In the genomic region with DNA sequence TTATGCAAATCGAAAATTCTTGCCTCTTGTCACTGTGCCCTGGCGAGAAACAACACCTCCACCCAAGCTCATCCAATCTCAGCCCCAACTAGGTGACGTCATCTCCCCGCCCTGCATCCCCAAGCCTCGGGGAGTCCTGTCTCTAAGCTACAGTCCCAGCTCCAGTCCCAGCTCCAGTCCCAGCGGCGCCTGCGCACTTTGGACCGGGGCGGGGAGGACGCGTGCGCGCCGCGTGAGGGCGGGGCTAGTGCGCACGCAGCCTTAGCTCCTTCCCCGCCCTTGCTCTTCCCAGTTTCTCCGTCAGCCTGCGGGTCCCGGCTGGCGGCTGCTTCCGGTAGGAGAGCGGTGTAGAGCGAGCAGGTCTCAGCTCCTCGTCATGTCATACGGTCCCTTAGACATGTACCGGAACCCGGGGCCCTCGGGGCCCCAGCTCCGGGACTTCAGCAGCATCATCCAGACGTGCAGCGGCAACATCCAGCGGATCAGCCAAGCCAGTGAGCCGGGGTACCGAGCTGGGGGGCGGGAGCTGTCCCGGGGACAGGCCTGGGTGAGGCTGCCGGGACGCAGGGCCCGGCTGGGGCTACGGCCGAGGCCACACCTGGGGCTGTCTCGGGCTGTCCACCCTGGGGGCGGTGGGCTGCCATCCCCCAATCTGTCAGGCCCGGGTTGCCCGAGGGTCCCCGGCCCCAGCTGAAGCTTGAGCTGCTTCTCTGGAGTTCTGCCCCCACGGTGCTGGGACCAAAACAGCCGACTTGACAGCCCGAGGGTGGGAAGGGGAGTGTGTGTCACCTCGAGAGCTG, we compare ENCODE assay signal across 8 cellular contexts. TPM values are rescaled to one million over a fixed set of nuclear protein-coding genes. Genes with fewer than 3 reads are reported as not detected.
DNase-seq lines count a peak whose midpoint lies in the region; ATAC-seq and TF ChIP-seq lines count a peak whose summit lies in the region.

A gene (plus strand): TSS at position 288 of the 800 bp plus-strand sequence. CDS start 89 bp downstream, at position 377.

- peaks cover 37% of the 10 kb centered on the region for H3K4me1 ChIP-seq in suprapubic skin

- TF ChIP-seq POLR2A in suprapubic skin (IDR thresholded peaks at IDR 0.05): peak; percentile 60 to 92

- TF ChIP-seq CTCF in GM06990 (IDR thresholded peaks at IDR 0.05; ENCODE audit: insufficient read depth, low read length, poor library complexity, severe bottlenecking): no peak
- TF ChIP-seq CTCF in suprapubic skin (IDR thresholded peaks at IDR 0.05): no peak

- H3K4me1 Mint-ChIP-seq in activated naive CD4-positive, alpha-beta T cell treated with anti-CD3 and anti-CD28 coated beads, Interleukin-2, amount 50 U/mL, for 24 hours: peaks cover 37% of the 10 kb centered on the region

- 0% methylated on average over 19 of the region's 54 CpGs for WGBS in suprapubic skin

- no peaks in the 10 kb centered on the region for H3K27me3 Mint-ChIP-seq in activated naive CD4-positive, alpha-beta T cell treated with anti-CD3 and anti-CD28 coated beads, Interleukin-2, amount 50 U/mL, for 24 hours

- H3K4me3 Mint-ChIP-seq in activated naive CD4-positive, alpha-beta T cell treated with anti-CD3 and anti-CD28 coated beads, Interleukin-2, amount 50 U/mL, for 24 hours: peak within 1 kb of the TSS; percentile 93

- peak within 1 kb of the TSS; percentile 98 for H3K27ac Mint-ChIP-seq in activated naive CD4-positive, alpha-beta T cell treated with anti-CD3 and anti-CD28 coated beads, Interleukin-2, amount 50 U/mL, for 24 hours

- H3K9me3 ChIP-seq in suprapubic skin: no peaks in the 10 kb centered on the region

- H3K4me3 ChIP-seq in GM06990 (replicated peaks; ENCODE audit: low read depth, low read length) (peak within 1 kb of the TSS; percentile 100), suprapubic skin (peak within 1 kb of the TSS; percentile 84)

- ATAC-seq in HG02588 (IDR thresholded peaks at IDR 0.05; ENCODE audit: unreplicated experiment) (peak; percentile 92), SK-N-SH treated with all-trans-retinoic acid at 6 μM for 48 hours (peak; percentile 96)

- H3K36me3 ChIP-seq in GM06990 (ENCODE audit: control insufficient read depth, insufficient read depth, low read length) (no peaks in the 10 kb centered on the region), suprapubic skin (no peaks in the 10 kb centered on the region)

- no peaks in the 10 kb centered on the region for H3K27me3 ChIP-seq in GM06990 (replicated peaks; ENCODE audit: control insufficient read depth, insufficient read depth, low read length)
- H3K27me3 ChIP-seq in suprapubic skin: no peaks in the 10 kb centered on the region

- DNase-seq in GM06990 (ENCODE audit: extremely low read depth, insufficient read length) (peak; percentile 99), NCI-H1092 (lab: John Stamatoyannopoulos, UW) (peak; percentile 98), germinal center (ENCODE audit: low spot score) (peak; percentile 99), nucleus accumbens (lab: John Stamatoyannopoulos, UW) (peak; percentile 85 to 99 (median 96)), suprapubic skin (ENCODE audit: low spot score in 2 of 2) (peak; percentile 98 to 99)

- TF ChIP-seq EP300 in suprapubic skin (IDR thresholded peaks at IDR 0.05): no peak

- no peaks in the 10 kb centered on the region for H3K9me3 Mint-ChIP-seq in activated naive CD4-positive, alpha-beta T cell treated with anti-CD3 and anti-CD28 coated beads, Interleukin-2, amount 50 U/mL, for 24 hours

- H3K36me3 Mint-ChIP-seq in activated naive CD4-positive, alpha-beta T cell treated with anti-CD3 and anti-CD28 coated beads, Interleukin-2, amount 50 U/mL, for 24 hours: peaks cover 5% of the 10 kb centered on the region

- peak within 1 kb of the TSS; percentile 94 for H3K27ac ChIP-seq in suprapubic skin

TF ChIP-seq in SK-N-SH treated with all-trans-retinoic acid at 6 μM for 48 hours, 23 proteins besides CTCF, POLR2A, EP300 and RAD21 (continues in another document):
- TF ChIP-seq TCF4 (CRISPR knock-in tag; IDR thresholded peaks at IDR 0.05; ENCODE audit: borderline replicate concordance): no peak
- TF ChIP-seq, protein P1, sequence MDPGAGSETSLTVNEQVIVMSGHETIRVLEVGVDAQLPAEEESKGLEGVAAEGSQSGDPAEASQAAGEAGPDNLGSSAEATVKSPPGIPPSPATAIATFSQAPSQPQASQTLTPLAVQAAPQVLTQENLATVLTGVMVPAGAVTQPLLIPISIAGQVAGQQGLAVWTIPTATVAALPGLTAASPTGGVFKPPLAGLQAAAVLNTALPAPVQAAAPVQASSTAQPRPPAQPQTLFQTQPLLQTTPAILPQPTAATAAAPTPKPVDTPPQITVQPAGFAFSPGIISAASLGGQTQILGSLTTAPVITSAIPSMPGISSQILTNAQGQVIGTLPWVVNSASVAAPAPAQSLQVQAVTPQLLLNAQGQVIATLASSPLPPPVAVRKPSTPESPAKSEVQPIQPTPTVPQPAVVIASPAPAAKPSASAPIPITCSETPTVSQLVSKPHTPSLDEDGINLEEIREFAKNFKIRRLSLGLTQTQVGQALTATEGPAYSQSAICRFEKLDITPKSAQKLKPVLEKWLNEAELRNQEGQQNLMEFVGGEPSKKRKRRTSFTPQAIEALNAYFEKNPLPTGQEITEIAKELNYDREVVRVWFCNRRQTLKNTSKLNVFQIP (CRISPR knock-in tag; IDR thresholded peaks at IDR 0.05; ENCODE audit: borderline replicate concordance, low read depth): no peak
- TF ChIP-seq, protein P2, sequence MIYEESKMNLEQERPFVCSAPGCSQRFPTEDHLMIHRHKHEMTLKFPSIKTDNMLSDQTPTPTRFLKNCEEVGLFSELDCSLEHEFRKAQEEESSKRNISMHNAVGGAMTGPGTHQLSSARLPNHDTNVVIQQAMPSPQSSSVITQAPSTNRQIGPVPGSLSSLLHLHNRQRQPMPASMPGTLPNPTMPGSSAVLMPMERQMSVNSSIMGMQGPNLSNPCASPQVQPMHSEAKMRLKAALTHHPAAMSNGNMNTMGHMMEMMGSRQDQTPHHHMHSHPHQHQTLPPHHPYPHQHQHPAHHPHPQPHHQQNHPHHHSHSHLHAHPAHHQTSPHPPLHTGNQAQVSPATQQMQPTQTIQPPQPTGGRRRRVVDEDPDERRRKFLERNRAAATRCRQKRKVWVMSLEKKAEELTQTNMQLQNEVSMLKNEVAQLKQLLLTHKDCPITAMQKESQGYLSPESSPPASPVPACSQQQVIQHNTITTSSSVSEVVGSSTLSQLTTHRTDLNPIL (CRISPR knock-in tag; IDR thresholded peaks at IDR 0.05; ENCODE audit: low read depth): peak; percentile 82; the same call in 1 of the 2 replicates
- no peak for TF ChIP-seq ISL1 (CRISPR knock-in tag; IDR thresholded peaks at IDR 0.05)
- TF ChIP-seq ZFP3 (CRISPR knock-in tag; IDR thresholded peaks at IDR 0.05): no peak
- 0 out of 2 replicates have a peak, but pooled peaks have one; percentile 49 for TF ChIP-seq BACH2 (CRISPR knock-in tag; IDR thresholded peaks at IDR 0.05; ENCODE audit: borderline replicate concordance)
- TF ChIP-seq TOX (CRISPR knock-in tag; IDR thresholded peaks at IDR 0.05; ENCODE audit: borderline replicate concordance): no peak
- no peak for TF ChIP-seq OSR1 (CRISPR knock-in tag; IDR thresholded peaks at IDR 0.05)
- TF ChIP-seq, protein P3, sequence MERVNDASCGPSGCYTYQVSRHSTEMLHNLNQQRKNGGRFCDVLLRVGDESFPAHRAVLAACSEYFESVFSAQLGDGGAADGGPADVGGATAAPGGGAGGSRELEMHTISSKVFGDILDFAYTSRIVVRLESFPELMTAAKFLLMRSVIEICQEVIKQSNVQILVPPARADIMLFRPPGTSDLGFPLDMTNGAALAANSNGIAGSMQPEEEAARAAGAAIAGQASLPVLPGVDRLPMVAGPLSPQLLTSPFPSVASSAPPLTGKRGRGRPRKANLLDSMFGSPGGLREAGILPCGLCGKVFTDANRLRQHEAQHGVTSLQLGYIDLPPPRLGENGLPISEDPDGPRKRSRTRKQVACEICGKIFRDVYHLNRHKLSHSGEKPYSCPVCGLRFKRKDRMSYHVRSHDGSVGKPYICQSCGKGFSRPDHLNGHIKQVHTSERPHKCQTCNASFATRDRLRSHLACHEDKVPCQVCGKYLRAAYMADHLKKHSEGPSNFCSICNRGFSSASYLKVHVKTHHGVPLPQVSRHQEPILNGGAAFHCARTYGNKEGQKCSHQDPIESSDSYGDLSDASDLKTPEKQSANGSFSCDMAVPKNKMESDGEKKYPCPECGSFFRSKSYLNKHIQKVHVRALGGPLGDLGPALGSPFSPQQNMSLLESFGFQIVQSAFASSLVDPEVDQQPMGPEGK (CRISPR knock-in tag; IDR thresholded peaks at IDR 0.05; ENCODE audit: borderline replicate concordance): no peak
- peak; percentile 68; the same call in 1 of the 2 replicates for TF ChIP-seq ZNF70 (CRISPR knock-in tag; IDR thresholded peaks at IDR 0.05)
- TF ChIP-seq ZFP30 (CRISPR knock-in tag; IDR thresholded peaks at IDR 0.05): peak; percentile 41; the same call in 1 of the 2 replicates
- TF ChIP-seq, protein P4, sequence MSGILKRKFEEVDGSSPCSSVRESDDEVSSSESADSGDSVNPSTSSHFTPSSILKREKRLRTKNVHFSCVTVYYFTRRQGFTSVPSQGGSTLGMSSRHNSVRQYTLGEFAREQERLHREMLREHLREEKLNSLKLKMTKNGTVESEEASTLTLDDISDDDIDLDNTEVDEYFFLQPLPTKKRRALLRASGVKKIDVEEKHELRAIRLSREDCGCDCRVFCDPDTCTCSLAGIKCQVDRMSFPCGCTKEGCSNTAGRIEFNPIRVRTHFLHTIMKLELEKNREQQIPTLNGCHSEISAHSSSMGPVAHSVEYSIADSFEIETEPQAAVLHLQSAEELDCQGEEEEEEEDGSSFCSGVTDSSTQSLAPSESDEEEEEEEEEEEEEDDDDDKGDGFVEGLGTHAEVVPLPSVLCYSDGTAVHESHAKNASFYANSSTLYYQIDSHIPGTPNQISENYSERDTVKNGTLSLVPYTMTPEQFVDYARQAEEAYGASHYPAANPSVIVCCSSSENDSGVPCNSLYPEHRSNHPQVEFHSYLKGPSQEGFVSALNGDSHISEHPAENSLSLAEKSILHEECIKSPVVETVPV (CRISPR knock-in tag; IDR thresholded peaks at IDR 0.05): no peak
- TF ChIP-seq SNAI2 (CRISPR knock-in tag; IDR thresholded peaks at IDR 0.05): peak; percentile 64
- TF ChIP-seq RARB (CRISPR knock-in tag; IDR thresholded peaks at IDR 0.05): no peak
- TF ChIP-seq ZC3H10 (CRISPR knock-in tag; IDR thresholded peaks at IDR 0.05): no peak
- TF ChIP-seq PPARA (CRISPR knock-in tag; IDR thresholded peaks at IDR 0.05; ENCODE audit: borderline replicate concordance): peak; percentile 12; the same call in 1 of the 2 replicates
- no peak for TF ChIP-seq GLIS3 (CRISPR knock-in tag; IDR thresholded peaks at IDR 0.05)

RNA-seq across cellular contexts. Expression of the gene that starts here (rescaled TPM):
- 10 to 100 TPM; 54.8 to 81.5 (median 72.4) TPM for total RNA-seq in suprapubic skin

Comparison
In these comparisons a context has a peak if more than half of its experiments do, and no peak if none do; other contexts are left out.
1. Peak in every context shown above with its lines: DNase-seq, ATAC-seq, H3K4me3 ChIP-seq and H3K27ac ChIP-seq.